In genomic region chr3:58019343-58019742, GRCh38 we compare ENCODE assay signal across 13 cellular contexts. TPM values are rescaled to one million over a fixed set of nuclear protein-coding genes. Genes with fewer than 3 reads are reported as not detected.
DNase-seq lines count a peak whose midpoint lies in the region; ATAC-seq, FAIRE-seq and TF ChIP-seq lines count a peak whose summit lies in the region.
"Had no signal": no experiment of that assay in that cellular context is flagged by ENCODE, and none has a peak within 500 bp of the region (broad histone marks: within the 10 kb centered on the region; RNA-seq: fewer than 3 reads in every experiment).

No MANE protein-coding gene starts in this region.

- peak overlapping the region; percentile 36 for H3K27ac Mint-ChIP-seq in CD4-positive, alpha-beta T cell
- peak overlapping the region in 2 of 3 donors; percentile 21 to 85 for H3K27ac Mint-ChIP-seq in IgD-negative memory B cell
- peak overlapping the region; percentile 96 for H3K27ac Mint-ChIP-seq in nephron progenitor cell

- no peaks in the 10 kb centered on the region for H3K36me3 Mint-ChIP-seq in CD4-positive, alpha-beta T cell (ENCODE audit: low read depth)
- H3K36me3 Mint-ChIP-seq in IgD-negative memory B cell (peaks cover 3% of the 10 kb centered on the region), nephron progenitor cell (ENCODE audit: low read depth) (no peaks in the 10 kb centered on the region)

- no peaks in the 10 kb centered on the region for H3K27me3 ChIP-seq in CD4-positive, alpha-beta T cell (ENCODE audit: control insufficient read depth, insufficient read depth, low read length)
- no peaks in the 10 kb centered on the region for H3K27me3 ChIP-seq in colonic mucosa

- H3K4me1 ChIP-seq in colonic mucosa: peaks cover 38% of the 10 kb centered on the region

- TF ChIP-seq CTCF in CD4-positive, alpha-beta T cell (IDR thresholded peaks at IDR 0.05): no peak
- TF ChIP-seq CTCF in colonic mucosa (IDR thresholded peaks at IDR 0.05) (no peak), nephron progenitor cell (IDR thresholded peaks at IDR 0.05) (no peak)

- no peak for ATAC-seq in CD4-positive, alpha-beta T cell (ENCODE audit: poor library complexity)
- ATAC-seq in GM18511 (IDR thresholded peaks at IDR 0.05; ENCODE audit: unreplicated experiment) (no peak), esophagus mucosa (no peak)

- H3K9me3 Mint-ChIP-seq in CD4-positive, alpha-beta T cell: no peaks in the 10 kb centered on the region
- H3K9me3 Mint-ChIP-seq in IgD-negative memory B cell (no peaks in the 10 kb centered on the region), nephron progenitor cell (no peaks in the 10 kb centered on the region)

- no peaks in the 10 kb centered on the region for H3K36me3 ChIP-seq in colonic mucosa

- no peak for DNase-seq in CD4-positive, alpha-beta T cell
- DNase-seq in colonic mucosa (no peak), nephron progenitor cell (no peak), H54 (ENCODE audit: insufficient read length, low spot score) (no peak), G401 (ENCODE audit: low spot score) (no peak)
- DNase-seq: NCI-H2227 treated with DMSO at 0.1 percent for 48 hours; stimulated activated CD4-positive, alpha-beta T cell treated with anti-CD3 and anti-CD28 coated beads, Interleukin-15, amount 100 ng/mL, for 24 hours; T1000 had no signal

- in situ Hi-C loops in G401 (cut with HindIII; ENCODE audit: low sequenced_read_pairs): no loop called here

- H3K27me3 Mint-ChIP-seq in CD4-positive, alpha-beta T cell: no peaks in the 10 kb centered on the region
- H3K27me3 Mint-ChIP-seq in IgD-negative memory B cell (no peaks in the 10 kb centered on the region), nephron progenitor cell (ENCODE audit: low read depth, poor library complexity) (no peaks in the 10 kb centered on the region)

- H3K9ac ChIP-seq in colonic mucosa (ENCODE audit: low read depth in 2 of 2, low read length in 2 of 2): peak overlapping the region in 1 of 2 donors; percentile 67

- H3K4me1 Mint-ChIP-seq in CD4-positive, alpha-beta T cell (ENCODE audit: low read depth): peaks cover 61% of the 10 kb centered on the region
- H3K4me1 Mint-ChIP-seq in IgD-negative memory B cell (peaks cover 12 to 46% (median 19%) of the 10 kb centered on the region in 3 donors), nephron progenitor cell (peaks cover 71% of the 10 kb centered on the region)

- POLR2A ChIA-PET in CD4-positive, alpha-beta T cell (lab: Charles Lee): interaction anchor here (2.6 kb wide), 1 partner anchor 11 kb away, joined by 10 read pairs; the partner anchor contains the start of gene FLNB

- H3K9me3 ChIP-seq in CD4-positive, alpha-beta T cell (ENCODE audit: control insufficient read depth, low read length): no peaks in the 10 kb centered on the region
- no peaks in the 10 kb centered on the region for H3K9me3 ChIP-seq in colonic mucosa

- H3K4me3 ChIP-seq in colonic mucosa: no peak overlapping the region

- intact Hi-C loops in CD4-positive, alpha-beta T cell (cut with DNase I, micrococcal nuclease): no loop called here
- intact Hi-C loops in colonic mucosa (cut with DNase I): loop anchor here (10.0 kb wide), 1 partner anchor 95 kb away; no protein-coding TSS in a partner anchor

- CTCF ChIA-PET in CD4-positive, alpha-beta T cell (lab: Charles Lee): no interaction called here

- no peak for FAIRE-seq in H54 (lab: Jason Lieb, UNC)
- FAIRE-seq: G401.6, islet of Langerhans had no signal

- no peak overlapping the region for H3K27ac ChIP-seq in CD4-positive, alpha-beta T cell (ENCODE audit: low read depth, low read length)
- H3K27ac ChIP-seq in colonic mucosa: peak overlapping the region; percentile 67

- no peak overlapping the region for H3K4me3 Mint-ChIP-seq in CD4-positive, alpha-beta T cell
- H3K4me3 Mint-ChIP-seq in IgD-negative memory B cell: peak overlapping the region in 1 of 4 donors; percentile 18
- no peak overlapping the region for H3K4me3 Mint-ChIP-seq in nephron progenitor cell

- no peak for TF ChIP-seq POLR2A in H54 (IDR thresholded peaks at IDR 0.05; ENCODE audit: low read depth, low read length)

RNA-seq across cellular contexts. Expression of gene FLNB, which starts 11.1 kb away (rescaled TPM):
- total RNA-seq in CD4-positive, alpha-beta T cell: 10 to 100 TPM; 39.7 to 42.1 TPM
- polyA plus RNA-seq in IgD-negative memory B cell: 19.7 TPM
- total RNA-seq in colonic mucosa (100 to 1,000 TPM; 246 to 362 TPM), esophagus mucosa (124 TPM)
- 140 and 146 TPM in 2 replicates for total RNA-seq in G401 (2014; rRNA removed; shearing (Covaris generic))

Comparison
In these comparisons a context has a peak if more than half of its experiments do, and no peak if none do; other contexts are left out.
1. H3K27ac Mint-ChIP-seq: peak in every context shown above with its lines; median percentile 96 in nephron progenitor cell; 53 in IgD-negative memory B cell; 36 in CD4-positive, alpha-beta T cell.